Comparison of ENCODE assay signal across 8 cellular contexts in the genomic region with DNA sequence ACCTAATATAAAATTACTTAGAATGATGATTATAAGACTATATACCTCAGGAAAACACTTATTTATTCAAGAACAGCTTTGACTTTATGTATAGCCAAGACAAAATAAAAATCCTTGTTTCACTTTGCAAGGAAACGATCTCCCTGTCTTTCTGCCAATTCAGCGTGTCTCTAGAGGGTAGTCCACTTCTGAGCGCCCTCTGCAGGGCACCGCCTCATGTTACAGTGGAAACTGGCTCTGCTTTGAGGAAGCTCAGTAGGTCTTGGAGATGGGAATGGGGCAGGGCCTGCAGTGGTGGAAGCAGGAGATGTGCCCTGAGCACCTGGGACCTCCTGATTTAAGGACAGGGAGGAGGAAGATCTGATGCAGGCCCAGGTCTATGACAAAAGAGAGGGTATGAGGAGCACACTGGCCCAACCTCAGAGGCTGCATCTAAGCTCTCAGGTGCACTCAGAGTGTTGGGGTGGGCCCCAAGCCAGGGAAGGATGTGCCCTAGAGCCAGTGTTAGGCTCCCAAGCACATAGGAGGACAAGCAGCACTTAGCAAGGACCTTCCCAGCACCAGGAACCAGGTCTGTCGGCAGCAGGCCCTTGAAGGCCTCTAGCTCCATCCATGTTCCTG.
DNase-seq lines count a peak whose midpoint lies in the region; ATAC-seq and TF ChIP-seq lines count a peak whose summit lies in the region.

No MANE protein-coding gene starts in this region.

- H3K36me3 Mint-ChIP-seq in activated naive CD4-positive, alpha-beta T cell treated with anti-CD3 and anti-CD28 coated beads for 36 hours (ENCODE audit: low read depth): no peaks in the 10 kb centered on the region
- no peaks in the 10 kb centered on the region for H3K36me3 Mint-ChIP-seq in CD4-positive, alpha-beta T cell (ENCODE audit: low read depth)

- peak; percentile 28 for ATAC-seq in omental fat pad (ENCODE audit: low FRiP score)
- no peak for ATAC-seq in CD4-positive, alpha-beta T cell (ENCODE audit: poor library complexity)
- no peak for ATAC-seq in GM19397 (IDR thresholded peaks at IDR 0.05; ENCODE audit: unreplicated experiment)

- H3K4me1 Mint-ChIP-seq in activated naive CD4-positive, alpha-beta T cell treated with anti-CD3 and anti-CD28 coated beads for 36 hours (ENCODE audit: low read depth): no peaks in the 10 kb centered on the region
- no peaks in the 10 kb centered on the region for H3K4me1 Mint-ChIP-seq in CD4-positive, alpha-beta T cell (ENCODE audit: low read depth)

- no peaks in the 10 kb centered on the region for H3K27me3 ChIP-seq in CD4-positive, alpha-beta T cell (ENCODE audit: control insufficient read depth, insufficient read depth, low read length)

- POLR2A ChIA-PET in CD4-positive, alpha-beta T cell (lab: Charles Lee): no interaction called here

- peak; percentile 26 for DNase-seq in activated naive CD4-positive, alpha-beta T cell treated with anti-CD3 and anti-CD28 coated beads for 36 hours
- DNase-seq in activated naive CD4-positive, alpha-beta T cell treated with Interleukin-2 at 50 U/mL for 16 hours: no peak
- peak; percentile 16 for DNase-seq in NCI-H82 treated with DMSO at 0.1 percent for 48 hours (lab: John Stamatoyannopoulos, UW; ENCODE audit: unreplicated experiment)
- DNase-seq in dermis microvascular lymphatic vessel endothelial cell (ENCODE audit: low read depth in 2 of 2): peak; percentile 23 to 66
- DNase-seq in omental fat pad (ENCODE audit: low spot score): no peak
- DNase-seq in CD4-positive, alpha-beta T cell: no peak
- no peak for DNase-seq in activated CD4-positive, CD25-positive, alpha-beta regulatory T cell treated with anti-CD3 and anti-CD28 coated beads, Interleukin-2, amount 50 U/mL, for 72 hours

- H3K27me3 Mint-ChIP-seq in activated naive CD4-positive, alpha-beta T cell treated with anti-CD3 and anti-CD28 coated beads for 36 hours (ENCODE audit: low read depth): no peaks in the 10 kb centered on the region
- H3K27me3 Mint-ChIP-seq in CD4-positive, alpha-beta T cell: no peaks in the 10 kb centered on the region

- no peak overlapping the region for H3K4me3 Mint-ChIP-seq in activated naive CD4-positive, alpha-beta T cell treated with anti-CD3 and anti-CD28 coated beads for 36 hours
- no peak overlapping the region for H3K4me3 Mint-ChIP-seq in CD4-positive, alpha-beta T cell

- no peaks in the 10 kb centered on the region for H3K9me3 ChIP-seq in CD4-positive, alpha-beta T cell (ENCODE audit: control insufficient read depth, low read length)

- no peak overlapping the region for H3K27ac Mint-ChIP-seq in activated naive CD4-positive, alpha-beta T cell treated with anti-CD3 and anti-CD28 coated beads for 36 hours
- no peak overlapping the region for H3K27ac Mint-ChIP-seq in CD4-positive, alpha-beta T cell

- peaks cover 1% of the 10 kb centered on the region for H3K9me3 Mint-ChIP-seq in activated naive CD4-positive, alpha-beta T cell treated with anti-CD3 and anti-CD28 coated beads for 36 hours
- no peaks in the 10 kb centered on the region for H3K9me3 Mint-ChIP-seq in CD4-positive, alpha-beta T cell

- H3K27ac ChIP-seq in CD4-positive, alpha-beta T cell (ENCODE audit: low read depth, low read length): no peak overlapping the region

- TF ChIP-seq CTCF in omental fat pad (IDR thresholded peaks at IDR 0.05): no peak
- TF ChIP-seq CTCF in CD4-positive, alpha-beta T cell (IDR thresholded peaks at IDR 0.05): no peak

- intact Hi-C loops in activated naive CD4-positive, alpha-beta T cell treated with anti-CD3 and anti-CD28 coated beads for 36 hours (cut with micrococcal nuclease): no loop called here
- intact Hi-C loops in CD4-positive, alpha-beta T cell (cut with DNase I, micrococcal nuclease): loop anchor here in 1 of 2 experiments (10.0 kb wide), 1 partner anchor 456 kb away; no protein-coding TSS in a partner anchor

- CTCF ChIA-PET in activated naive CD4-positive, alpha-beta T cell treated with anti-CD3 and anti-CD28 coated beads for 36 hours (lab: Charles Lee): no interaction called here
- CTCF ChIA-PET in CD4-positive, alpha-beta T cell (lab: Charles Lee): no interaction called here

Comparison
In these comparisons a context has a peak if more than half of its experiments do, and no peak if none do; other contexts are left out.
1. DNase-seq: peak in activated naive CD4-positive, alpha-beta T cell treated with anti-CD3 and anti-CD28 coated beads for 36 hours (single experiment), NCI-H82 treated with DMSO at 0.1 percent for 48 hours (single experiment) and dermis microvascular lymphatic vessel endothelial cell (2 of 2); none in activated naive CD4-positive, alpha-beta T cell treated with Interleukin-2 at 50 U/mL for 16 hours (single experiment), omental fat pad (single experiment), CD4-positive, alpha-beta T cell (0 of 10) and activated CD4-positive, CD25-positive, alpha-beta regulatory T cell treated with anti-CD3 and anti-CD28 coated beads, Interleukin-2, amount 50 U/mL, for 72 hours (single experiment).